10 cellular contexts compared by ENCODE assay signal in the genomic region with DNA sequence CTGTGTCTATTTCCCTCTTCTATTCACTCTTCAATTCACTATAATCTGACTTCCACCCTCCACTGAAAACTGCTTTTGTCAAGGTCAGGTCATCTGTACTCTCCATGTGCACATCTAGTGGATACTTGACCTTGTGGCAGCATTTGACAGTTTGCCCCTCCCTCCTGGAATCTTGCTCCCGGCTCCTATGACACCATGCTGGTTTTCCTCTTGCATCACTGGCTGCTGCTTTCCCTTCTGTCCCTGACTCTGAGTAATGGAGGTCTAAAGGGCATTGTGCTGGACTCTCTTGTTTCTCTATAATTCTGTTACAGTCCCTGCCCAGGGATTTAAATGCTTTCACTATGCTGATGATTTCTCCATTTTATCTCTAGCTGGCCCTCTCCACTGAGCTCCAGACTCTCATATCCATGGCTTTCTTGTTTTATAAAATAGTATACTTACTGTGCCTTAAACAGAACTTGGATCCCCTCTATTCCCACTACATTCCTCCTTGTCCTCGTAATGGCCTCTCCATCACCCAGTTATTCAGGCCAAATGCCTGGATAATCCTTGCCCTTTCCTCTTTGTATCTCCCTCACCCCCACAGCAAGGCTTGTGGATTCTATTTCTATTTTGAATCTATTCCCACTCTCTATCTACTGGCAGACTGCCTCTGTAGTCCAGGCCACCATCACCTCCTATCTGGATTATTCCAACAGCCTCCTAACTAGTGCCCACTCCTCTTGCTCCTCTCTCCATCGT. TPM values are rescaled to one million over a fixed set of nuclear protein-coding genes. Genes with fewer than 3 reads are reported as not detected.
A peak's percentile ranks its signal among the peaks of the same experiment; 100 is the strongest.
DNase-seq lines count a peak whose midpoint lies in the region; ATAC-seq and TF ChIP-seq lines count a peak whose summit lies in the region.
"Had no signal": no experiment of that assay in that cellular context is flagged by ENCODE, and none has a peak within 500 bp of the region (broad histone marks: within the 10 kb centered on the region; RNA-seq: fewer than 3 reads in every experiment).

No MANE protein-coding gene starts in this region.

- H3K4me1 Mint-ChIP-seq in stimulated activated memory B cell treated with anti-CD40 and anti-IgM and Interleukin-4, amounts not matched to agents 10 μg/mL and 1 μg/mL and 100 μg/mL, for 72 hours = no peaks in the 10 kb centered on the region

- no peak overlapping the region for H3K4me3 Mint-ChIP-seq in stimulated activated memory B cell treated with anti-CD40 and anti-IgM and Interleukin-4, amounts not matched to agents 10 μg/mL and 1 μg/mL and 100 μg/mL, for 72 hours

- no peaks in the 10 kb centered on the region for H3K4me1 ChIP-seq in suprapubic skin
- H3K4me1 ChIP-seq: foreskin keratinocyte had no signal

- H3K27ac Mint-ChIP-seq in stimulated activated memory B cell treated with anti-CD40 and anti-IgM and Interleukin-4, amounts not matched to agents 10 μg/mL and 1 μg/mL and 100 μg/mL, for 72 hours = no peak overlapping the region

- no peaks in the 10 kb centered on the region for H3K9me3 ChIP-seq in suprapubic skin

- peaks cover 6% of the 10 kb centered on the region for H3K36me3 Mint-ChIP-seq in stimulated activated memory B cell treated with anti-CD40 and anti-IgM and Interleukin-4, amounts not matched to agents 10 μg/mL and 1 μg/mL and 100 μg/mL, for 72 hours

- DNase-seq in GM04504 (ENCODE audit: low read depth) (peak; percentile 54), SK-MEL-5 (ENCODE audit: low read depth, low spot score) (peak; percentile 71), Right ventricle myocardium superior (peak; percentile 53), retina (peak; percentile 54), SIG-M5 treated with dmso at 0.1 percent for 504 hours (lab: John Stamatoyannopoulos, UW; ENCODE audit: unreplicated experiment) (no peak), GM13977 (ENCODE audit: low spot score) (no peak), suprapubic skin (ENCODE audit: low spot score in 2 of 2) (no peak)
- DNase-seq: foreskin keratinocyte, NCI-H345 had no signal

- in situ Hi-C loops in SK-MEL-5 (cut with HindIII; ENCODE audit: low pct_unique_long_range_greater_than_20kb, low sequenced_read_pairs) = no loop called here
- in situ Hi-C loops in GM13977 (cut with MboI; ENCODE audit: low pct_unique_long_range_greater_than_20kb, low sequenced_read_pairs, unreplicated experiment) = no loop called here

- no peak for TF ChIP-seq EP300 in suprapubic skin (IDR thresholded peaks at IDR 0.05)

- H3K27me3 ChIP-seq in suprapubic skin = no peaks in the 10 kb centered on the region
- H3K27me3 ChIP-seq: foreskin keratinocyte had no signal

- no peak for TF ChIP-seq POLR2A in suprapubic skin (IDR thresholded peaks at IDR 0.05)

- no peaks in the 10 kb centered on the region for H3K27me3 Mint-ChIP-seq in stimulated activated memory B cell treated with anti-CD40 and anti-IgM and Interleukin-4, amounts not matched to agents 10 μg/mL and 1 μg/mL and 100 μg/mL, for 72 hours

- H3K4me3 ChIP-seq in suprapubic skin = no peak overlapping the region

- ATAC-seq in Right ventricle myocardium superior (ENCODE audit: poor library complexity) = peak; percentile 91
- no peak for ATAC-seq in stimulated activated memory B cell treated with anti-CD40 and anti-IgM and Interleukin-4, amounts not matched to agents 10 μg/mL and 1 μg/mL and 100 μg/mL, for 72 hours
- ATAC-seq: foreskin keratinocyte had no signal

- no peak overlapping the region for H3K27ac ChIP-seq in suprapubic skin
- H3K27ac ChIP-seq: foreskin keratinocyte had no signal

- TF ChIP-seq CTCF in GM13977 (IDR thresholded peaks at IDR 0.05; ENCODE audit: extremely low read depth, insufficient read depth, missing control alignments) (no peak), suprapubic skin (IDR thresholded peaks at IDR 0.05) (no peak)

- peaks cover 16% of the 10 kb centered on the region for H3K36me3 ChIP-seq in suprapubic skin

- H3K9me3 Mint-ChIP-seq in stimulated activated memory B cell treated with anti-CD40 and anti-IgM and Interleukin-4, amounts not matched to agents 10 μg/mL and 1 μg/mL and 100 μg/mL, for 72 hours = no peaks in the 10 kb centered on the region

- intact Hi-C loops in Right ventricle myocardium superior (cut with DNase I) = no loop called here

- 74% methylated on average over 3 of the region's 3 CpGs for WGBS in suprapubic skin

RNA-seq across cellular contexts. Expression of a gene that starts 36.8 kb away (rescaled TPM):
- total RNA-seq in SK-MEL-5 (2014; rRNA removed; shearing (Covaris generic)) = not detected in 2 replicates
- 0.02 TPM in 1 of 2 replicates, not detected in the other for polyA plus RNA-seq in SK-MEL-5 (2015; cell fraction: cytosol; rRNA removed)
- 0.21 TPM in 1 of 2 replicates, not detected in the other for polyA plus RNA-seq in SK-MEL-5 (2015; cell fraction: nucleus; rRNA removed)
- total RNA-seq in Right ventricle myocardium superior = 30.1 TPM
- total RNA-seq in suprapubic skin = 10 to 100 TPM; 13.9 to 32.8 (median 19.8) TPM
- total RNA-seq: foreskin keratinocyte had no signal
- polyA plus RNA-seq: foreskin keratinocyte had no signal

Comparison
In these comparisons a context has a peak if more than half of its experiments do, and no peak if none do; other contexts are left out.
1. DNase-seq: peak in GM04504 (single experiment), SK-MEL-5 (single experiment), Right ventricle myocardium superior (single experiment) and retina (single experiment); none in SIG-M5 treated with dmso at 0.1 percent for 504 hours (single experiment), GM13977 (single experiment) and suprapubic skin (0 of 2).
2. RNA of a gene that starts 36.8 kb away (total RNA-seq): 30.1 TPM in Right ventricle myocardium superior (single experiment) and 13.9 to 32.8 TPM in suprapubic skin; not detected in SK-MEL-5; every median in the first group is over 10 times any median in the second.